Comparison of ENCODE assay signal across 8 cellular contexts in genomic region chr7:43700059-43700501, GRCh38. TPM values are rescaled to one million over a fixed set of nuclear protein-coding genes. Genes with fewer than 3 reads are reported as not detected.
DNase-seq lines count a peak whose midpoint lies in the region; ATAC-seq and TF ChIP-seq lines count a peak whose summit lies in the region.

No MANE protein-coding gene starts in this region.

- peaks cover 66% of the 10 kb centered on the region for H3K4me1 Mint-ChIP-seq in activated CD8-positive, alpha-beta memory T cell treated with anti-CD3 and anti-CD28 coated beads, Interleukin-2, amount 10 ng/mL, durations not matched to agents 7 days and 5 days
- no peaks in the 10 kb centered on the region for H3K4me1 Mint-ChIP-seq in neural progenitor cell
- H3K4me1 Mint-ChIP-seq in activated CD4-positive, alpha-beta T cell treated with anti-CD3 and anti-CD28 coated beads, Interleukin-2, amount 10 ng/mL, durations not matched to agents 24 days and 14 days: peaks cover 48% of the 10 kb centered on the region

- peaks cover 91% of the 10 kb centered on the region for H3K79me2 ChIP-seq in neural progenitor cell (ENCODE audit: low read depth)

- peaks cover 3% of the 10 kb centered on the region for H3K36me3 ChIP-seq in neural progenitor cell

- DNase-seq in activated CD8-positive, alpha-beta memory T cell treated with anti-CD3 and anti-CD28 coated beads, Interleukin-2, amount 10 ng/mL, durations not matched to agents 7 days and 5 days: no peak
- DNase-seq in activated CD8-positive, alpha-beta memory T cell treated with anti-CD3 and anti-CD28 coated beads for 24 hours: no peak
- DNase-seq in LHCN-M2 (ENCODE audit: low read depth) (peak; percentile 75), RWPE1 (ENCODE audit: low spot score) (peak; percentile 46), erythroblast (lab: John Stamatoyannopoulos, UW) (peak; percentile 53 to 70), neural progenitor cell (ENCODE audit: low spot score) (peak; percentile 26), GM19238 (ENCODE audit: insufficient read length, low spot score) (no peak)
- no peak for DNase-seq in activated CD4-positive, alpha-beta T cell treated with anti-CD3 and anti-CD28 coated beads, Interleukin-2, amount 10 ng/mL, durations not matched to agents 24 days and 14 days

- intact Hi-C loops in activated CD4-positive, alpha-beta T cell treated with anti-CD3 and anti-CD28 coated beads, Interleukin-2, amount 10 ng/mL, durations not matched to agents 24 days and 14 days (cut with micrococcal nuclease): loop anchor here (1.0 to 2.0 kb wide), 3 partner anchors 52 to 118 kb away; no protein-coding TSS in a partner anchor

- peaks cover 14% of the 10 kb centered on the region for H3K9me3 Mint-ChIP-seq in activated CD8-positive, alpha-beta memory T cell treated with anti-CD3 and anti-CD28 coated beads, Interleukin-2, amount 10 ng/mL, durations not matched to agents 7 days and 5 days (ENCODE audit: low read depth)
- H3K9me3 Mint-ChIP-seq in neural progenitor cell: peaks cover 21% of the 10 kb centered on the region
- peaks cover 17% of the 10 kb centered on the region for H3K9me3 Mint-ChIP-seq in activated CD4-positive, alpha-beta T cell treated with anti-CD3 and anti-CD28 coated beads, Interleukin-2, amount 10 ng/mL, durations not matched to agents 24 days and 14 days

- H3K9ac ChIP-seq in neural progenitor cell: no peak overlapping the region

- no peaks in the 10 kb centered on the region for H3K4me1 ChIP-seq in neural progenitor cell

- no peak overlapping the region for H3K4me3 Mint-ChIP-seq in activated CD8-positive, alpha-beta memory T cell treated with anti-CD3 and anti-CD28 coated beads, Interleukin-2, amount 10 ng/mL, durations not matched to agents 7 days and 5 days
- no peak overlapping the region for H3K4me3 Mint-ChIP-seq in neural progenitor cell
- no peak overlapping the region for H3K4me3 Mint-ChIP-seq in activated CD4-positive, alpha-beta T cell treated with anti-CD3 and anti-CD28 coated beads, Interleukin-2, amount 10 ng/mL, durations not matched to agents 24 days and 14 days

- H3K4me2 ChIP-seq in neural progenitor cell: no peak overlapping the region

- H3K27me3 Mint-ChIP-seq in activated CD8-positive, alpha-beta memory T cell treated with anti-CD3 and anti-CD28 coated beads, Interleukin-2, amount 10 ng/mL, durations not matched to agents 7 days and 5 days: no peaks in the 10 kb centered on the region
- no peaks in the 10 kb centered on the region for H3K27me3 Mint-ChIP-seq in neural progenitor cell (ENCODE audit: insufficient read depth, low read depth)
- no peaks in the 10 kb centered on the region for H3K27me3 Mint-ChIP-seq in activated CD4-positive, alpha-beta T cell treated with anti-CD3 and anti-CD28 coated beads, Interleukin-2, amount 10 ng/mL, durations not matched to agents 24 days and 14 days

- H3K36me3 Mint-ChIP-seq in activated CD8-positive, alpha-beta memory T cell treated with anti-CD3 and anti-CD28 coated beads, Interleukin-2, amount 10 ng/mL, durations not matched to agents 7 days and 5 days: peaks cover 27% of the 10 kb centered on the region
- peaks cover 21% of the 10 kb centered on the region for H3K36me3 Mint-ChIP-seq in neural progenitor cell
- peaks cover 28% of the 10 kb centered on the region for H3K36me3 Mint-ChIP-seq in activated CD4-positive, alpha-beta T cell treated with anti-CD3 and anti-CD28 coated beads, Interleukin-2, amount 10 ng/mL, durations not matched to agents 24 days and 14 days (ENCODE audit: low read depth)

- POLR2A ChIA-PET in RWPE1 (lab: Yijun Ruan, JAX; ENCODE audit: low non-redundant PET): no interaction called here

- peak; percentile 91 for TF ChIP-seq CTCF in RWPE1 (conservative IDR thresholded peaks at IDR 0.05; ENCODE audit: low read depth)
- TF ChIP-seq CTCF in neural progenitor cell (IDR thresholded peaks at IDR 0.05): peak; percentile 62

- no peak overlapping the region for H2AFZ ChIP-seq in neural progenitor cell (replicated peaks)

- CTCF ChIA-PET in activated CD8-positive, alpha-beta memory T cell treated with anti-CD3 and anti-CD28 coated beads, Interleukin-2, amount 10 ng/mL, durations not matched to agents 7 days and 5 days (lab: Charles Lee): interaction anchor here (0.5 to 6.8 kb wide), 49 partner anchors 9 to 260 kb away, joined by 3 to 332 read pairs (median 4); partner anchors contain the start of genes COA1 and STK17A
- CTCF ChIA-PET in RWPE1 (lab: Yijun Ruan, JAX): interaction anchor here (0.5 to 2.4 kb wide), 18 partner anchors 11 to 1584 kb away, joined by 3 to 44 read pairs (median 4); partner anchors contain the start of gene STK17A

- H3K27ac ChIP-seq in RWPE1: no peak overlapping the region
- no peak overlapping the region for H3K27ac ChIP-seq in neural progenitor cell

- peak; percentile 73 for ATAC-seq in activated CD8-positive, alpha-beta memory T cell treated with anti-CD3 and anti-CD28 coated beads, Interleukin-2, amount 10 ng/mL, durations not matched to agents 7 days and 5 days

- H3K27ac Mint-ChIP-seq in activated CD8-positive, alpha-beta memory T cell treated with anti-CD3 and anti-CD28 coated beads, Interleukin-2, amount 10 ng/mL, durations not matched to agents 7 days and 5 days: peak overlapping the region; percentile 47
- H3K27ac Mint-ChIP-seq in neural progenitor cell: no peak overlapping the region
- H3K27ac Mint-ChIP-seq in activated CD4-positive, alpha-beta T cell treated with anti-CD3 and anti-CD28 coated beads, Interleukin-2, amount 10 ng/mL, durations not matched to agents 24 days and 14 days: no peak overlapping the region

- no peaks in the 10 kb centered on the region for H3K27me3 ChIP-seq in neural progenitor cell

- peaks cover 40% of the 10 kb centered on the region for H4K20me1 ChIP-seq in neural progenitor cell (ENCODE audit: low read depth)

- peaks cover 3% of the 10 kb centered on the region for H3K9me3 ChIP-seq in neural progenitor cell (ENCODE audit: low read depth)

- H3F3A ChIP-seq in neural progenitor cell (ENCODE audit: low read depth): peaks cover 8% of the 10 kb centered on the region

- TF ChIP-seq POLR2A in erythroblast (IDR thresholded peaks at IDR 0.05; ENCODE audit: low read length): no peak

- no peak overlapping the region for H3K4me3 ChIP-seq in neural progenitor cell

RNA-seq across cellular contexts. Expression of gene COA1, which starts 29.2 kb away (rescaled TPM):
- 10 to 100 TPM; 66.7 to 73.0 TPM for total RNA-seq in activated CD8-positive, alpha-beta memory T cell treated with anti-CD3 and anti-CD28 coated beads, Interleukin-2, amount 10 ng/mL, durations not matched to agents 7 days and 5 days
- 68.2 and 74.1 TPM in 2 replicates for total RNA-seq in LHCN-M2 (2014; rRNA removed)
- polyA plus RNA-seq in LHCN-M2 (2012): 54.8 TPM
- 171 and 192 TPM in 2 replicates for total RNA-seq in neural progenitor cell (ENCODE audit: low replicate concordance)
- total RNA-seq in activated CD4-positive, alpha-beta T cell treated with anti-CD3 and anti-CD28 coated beads, Interleukin-2, amount 10 ng/mL, durations not matched to agents 24 days and 14 days: 79.0 and 79.3 TPM in 2 replicates

RNA-seq across cellular contexts. Expression of gene BLVRA, which starts 58.4 kb away (rescaled TPM):
- 10 to 100 TPM; 37.2 to 46.9 TPM for total RNA-seq in activated CD8-positive, alpha-beta memory T cell treated with anti-CD3 and anti-CD28 coated beads, Interleukin-2, amount 10 ng/mL, durations not matched to agents 7 days and 5 days
- total RNA-seq in LHCN-M2 (2014; rRNA removed): 30.7 and 38.5 TPM in 2 replicates
- polyA plus RNA-seq in LHCN-M2 (2012): 50.0 TPM
- total RNA-seq in neural progenitor cell (ENCODE audit: low replicate concordance): 24.6 and 27.9 TPM in 2 replicates
- total RNA-seq in activated CD4-positive, alpha-beta T cell treated with anti-CD3 and anti-CD28 coated beads, Interleukin-2, amount 10 ng/mL, durations not matched to agents 24 days and 14 days: 39.9 and 43.4 TPM in 2 replicates

Comparison
In these comparisons a context has a peak if more than half of its experiments do, and no peak if none do; other contexts are left out.
1. DNase-seq: peak in LHCN-M2 (single experiment), RWPE1 (single experiment), erythroblast (2 of 2) and neural progenitor cell (single experiment); none in activated CD8-positive, alpha-beta memory T cell treated with anti-CD3 and anti-CD28 coated beads, Interleukin-2, amount 10 ng/mL, durations not matched to agents 7 days and 5 days (single experiment), activated CD8-positive, alpha-beta memory T cell treated with anti-CD3 and anti-CD28 coated beads for 24 hours (single experiment), GM19238 (single experiment) and activated CD4-positive, alpha-beta T cell treated with anti-CD3 and anti-CD28 coated beads, Interleukin-2, amount 10 ng/mL, durations not matched to agents 24 days and 14 days (single experiment).